In the genomic region with DNA sequence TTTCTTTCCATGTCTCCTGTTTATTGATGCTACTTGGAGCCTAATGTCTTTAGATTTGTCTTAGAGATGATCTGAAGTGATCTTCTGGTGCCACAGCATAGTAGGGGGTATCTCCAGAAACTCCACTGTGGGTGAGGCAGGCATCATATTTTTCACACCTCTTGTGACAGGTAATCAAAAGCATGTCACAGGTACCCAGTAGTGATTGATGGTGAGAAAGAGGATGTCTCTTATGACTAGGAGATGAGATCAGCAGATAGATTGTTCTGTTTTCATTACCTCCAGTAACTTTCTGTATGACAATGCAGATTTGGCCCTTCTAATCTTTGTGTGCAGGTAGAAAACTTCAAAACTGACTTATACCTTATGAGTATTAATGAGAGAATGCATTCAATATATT, we compare ENCODE assay signal across 1 cellular context.
TF ChIP-seq lines count a peak whose summit lies in the region.

No MANE protein-coding gene starts in this region.

TF ChIP-seq in HepG2, 621 proteins besides CTCF, POLR2A, EP300 and RAD21 (continued from another document):
- TF ChIP-seq SP5 (CRISPR knock-in tag; IDR thresholded peaks at IDR 0.05; ENCODE audit: borderline replicate concordance, low read depth) (no peak), NAIF1 (CRISPR knock-in tag; IDR thresholded peaks at IDR 0.05; ENCODE audit: borderline replicate concordance) (no peak), KLF15 (CRISPR knock-in tag; IDR thresholded peaks at IDR 0.05; ENCODE audit: borderline replicate concordance) (no peak), CENPX (CRISPR knock-in tag; IDR thresholded peaks at IDR 0.05) (no peak), TBP (CRISPR knock-in tag; IDR thresholded peaks at IDR 0.05) (no peak), YY1 (IDR thresholded peaks at IDR 0.05; ENCODE audit: insufficient read depth, insufficient replicate concordance, low read depth, low read length) (no peak)
- TF ChIP-seq, protein P1, sequence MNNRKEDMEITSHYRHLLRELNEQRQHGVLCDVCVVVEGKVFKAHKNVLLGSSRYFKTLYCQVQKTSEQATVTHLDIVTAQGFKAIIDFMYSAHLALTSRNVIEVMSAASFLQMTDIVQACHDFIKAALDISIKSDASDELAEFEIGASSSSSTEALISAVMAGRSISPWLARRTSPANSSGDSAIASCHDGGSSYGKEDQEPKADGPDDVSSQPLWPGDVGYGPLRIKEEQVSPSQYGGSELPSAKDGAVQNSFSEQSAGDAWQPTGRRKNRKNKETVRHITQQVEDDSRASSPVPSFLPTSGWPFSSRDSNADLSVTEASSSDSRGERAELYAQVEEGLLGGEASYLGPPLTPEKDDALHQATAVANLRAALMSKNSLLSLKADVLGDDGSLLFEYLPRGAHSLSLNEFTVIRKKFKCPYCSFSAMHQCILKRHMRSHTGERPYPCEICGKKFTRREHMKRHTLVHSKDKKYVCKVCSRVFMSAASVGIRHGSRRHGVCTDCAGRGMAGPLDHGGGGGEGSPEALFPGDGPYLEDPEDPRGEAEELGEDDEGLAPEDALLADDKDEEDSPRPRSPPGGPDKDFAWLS (CRISPR knock-in tag; IDR thresholded peaks at IDR 0.05; ENCODE audit: borderline replicate concordance) = no peak
